In the genomic region with DNA sequence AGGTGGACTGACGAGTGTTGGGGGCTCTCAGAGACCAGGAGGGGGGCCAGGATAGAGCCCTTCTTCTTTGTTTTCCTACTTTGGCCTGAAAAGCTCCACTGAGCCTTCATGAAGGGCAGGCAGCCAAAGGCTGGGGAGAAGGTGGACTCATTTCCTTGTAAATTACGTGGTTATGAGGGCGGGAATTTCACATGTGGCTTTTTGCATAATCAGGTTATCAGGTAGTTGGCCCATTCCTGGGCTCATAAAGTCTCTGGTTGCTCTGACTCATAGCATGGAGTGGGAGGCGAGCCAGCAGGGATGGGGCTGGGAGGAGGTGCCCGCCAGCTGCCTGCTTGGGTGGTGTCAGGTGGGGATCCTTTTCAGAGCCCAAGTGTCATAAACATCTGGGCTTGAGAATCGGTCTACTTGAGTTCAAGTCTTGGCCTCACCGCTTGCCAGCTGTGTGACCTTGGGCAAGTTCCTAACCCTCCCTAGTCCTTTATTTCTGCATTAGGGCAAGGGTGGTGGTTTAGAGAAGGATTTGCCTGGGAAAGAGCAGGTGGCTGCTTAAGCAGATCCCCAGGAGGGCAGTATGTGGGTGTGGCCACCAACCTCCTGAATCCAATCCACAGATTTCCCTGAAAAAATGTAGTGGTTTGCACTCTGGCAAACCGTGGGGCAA, we compare ENCODE assay signal across 9 cellular contexts. TPM values are rescaled to one million over a fixed set of nuclear protein-coding genes. Genes with fewer than 3 reads are reported as not detected.
DNase-seq lines count a peak whose midpoint lies in the region; ATAC-seq, FAIRE-seq and TF ChIP-seq lines count a peak whose summit lies in the region.
"Had no signal": no experiment of that assay in that cellular context is flagged by ENCODE, and none has a peak within 500 bp of the region (broad histone marks: within the 10 kb centered on the region; RNA-seq: fewer than 3 reads in every experiment).

No MANE protein-coding gene starts in this region.

- DNase-seq in DMS153 treated with DMSO at 0.1 percent for 48 hours (lab: John Stamatoyannopoulos, UW; ENCODE audit: unreplicated experiment) (peak; percentile 49), NCI-H1048 (lab: John Stamatoyannopoulos, UW) (peak; percentile 55), bronchial epithelial cell (ENCODE audit: low read depth) (peak; percentile 99), mucosa of gallbladder (ENCODE audit: low spot score) (peak; percentile 87), NCI-H1105 (lab: John Stamatoyannopoulos, UW) (no peak), NCI-H1694 treated with DMSO at 0.1 percent for 48 hours (lab: John Stamatoyannopoulos, UW) (no peak)

- ATAC-seq in HG02973 (IDR thresholded peaks at IDR 0.05; ENCODE audit: unreplicated experiment) (no peak), HG03521 (IDR thresholded peaks at IDR 0.05; ENCODE audit: unreplicated experiment) (no peak)

- H3K27me3 ChIP-seq in bronchial epithelial cell (ENCODE audit: control insufficient read depth, insufficient read depth, low read length), result no peaks in the 10 kb centered on the region
- H3K27me3 ChIP-seq: cardiac muscle cell had no signal

- FAIRE-seq in bronchial epithelial cell (lab: Jason Lieb, UNC), result peak; percentile 97

- no peak for TF ChIP-seq CTCF in bronchial epithelial cell (IDR thresholded peaks at IDR 0.05; ENCODE audit: insufficient read depth, low read length, severe bottlenecking)

- H3K4me3 ChIP-seq in bronchial epithelial cell (ENCODE audit: low read depth, low read length), result no peak overlapping the region
- H3K4me3 ChIP-seq: cardiac muscle cell had no signal

- no peaks in the 10 kb centered on the region for H3K36me3 ChIP-seq in bronchial epithelial cell (ENCODE audit: control insufficient read depth, insufficient read depth, low read length)
- H3K36me3 ChIP-seq: cardiac muscle cell had no signal

RNA-seq across cellular contexts. Expression of a gene that starts 26.5 kb away (rescaled TPM):
- total RNA-seq in bronchial epithelial cell, result 1.3 and 2.3 TPM in 2 replicates
- total RNA-seq in mucosa of gallbladder, result 9.4 TPM

Comparison
In these comparisons a context has a peak if more than half of its experiments do, and no peak if none do; other contexts are left out.
1. DNase-seq: peak in DMS153 treated with DMSO at 0.1 percent for 48 hours (single experiment), NCI-H1048 (single experiment), bronchial epithelial cell (single experiment) and mucosa of gallbladder (single experiment); none in NCI-H1105 (single experiment) and NCI-H1694 treated with DMSO at 0.1 percent for 48 hours (single experiment).